Comparison of ENCODE assay signal across 8 cellular contexts in genomic region chr1:151146416-151147131, GRCh38. TPM values are rescaled to one million over a fixed set of nuclear protein-coding genes. Genes with fewer than 3 reads are reported as not detected.
DNase-seq lines count a peak whose midpoint lies in the region; ATAC-seq, FAIRE-seq and TF ChIP-seq lines count a peak whose summit lies in the region.

A gene with protein sequence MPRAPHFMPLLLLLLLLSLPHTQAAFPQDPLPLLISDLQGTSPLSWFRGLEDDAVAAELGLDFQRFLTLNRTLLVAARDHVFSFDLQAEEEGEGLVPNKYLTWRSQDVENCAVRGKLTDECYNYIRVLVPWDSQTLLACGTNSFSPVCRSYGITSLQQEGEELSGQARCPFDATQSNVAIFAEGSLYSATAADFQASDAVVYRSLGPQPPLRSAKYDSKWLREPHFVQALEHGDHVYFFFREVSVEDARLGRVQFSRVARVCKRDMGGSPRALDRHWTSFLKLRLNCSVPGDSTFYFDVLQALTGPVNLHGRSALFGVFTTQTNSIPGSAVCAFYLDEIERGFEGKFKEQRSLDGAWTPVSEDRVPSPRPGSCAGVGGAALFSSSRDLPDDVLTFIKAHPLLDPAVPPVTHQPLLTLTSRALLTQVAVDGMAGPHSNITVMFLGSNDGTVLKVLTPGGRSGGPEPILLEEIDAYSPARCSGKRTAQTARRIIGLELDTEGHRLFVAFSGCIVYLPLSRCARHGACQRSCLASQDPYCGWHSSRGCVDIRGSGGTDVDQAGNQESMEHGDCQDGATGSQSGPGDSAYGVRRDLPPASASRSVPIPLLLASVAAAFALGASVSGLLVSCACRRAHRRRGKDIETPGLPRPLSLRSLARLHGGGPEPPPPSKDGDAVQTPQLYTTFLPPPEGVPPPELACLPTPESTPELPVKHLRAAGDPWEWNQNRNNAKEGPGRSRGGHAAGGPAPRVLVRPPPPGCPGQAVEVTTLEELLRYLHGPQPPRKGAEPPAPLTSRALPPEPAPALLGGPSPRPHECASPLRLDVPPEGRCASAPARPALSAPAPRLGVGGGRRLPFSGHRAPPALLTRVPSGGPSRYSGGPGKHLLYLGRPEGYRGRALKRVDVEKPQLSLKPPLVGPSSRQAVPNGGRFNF (minus strand): TSS chr1:151146631. CDS start chr1:151142621, 4,010 bp downstream.

- DNase-seq in NCI-H2107 treated with DMSO at 0.1 percent for 48 hours (lab: John Stamatoyannopoulos, UW; ENCODE audit: unreplicated experiment) (peak; percentile 92), UCSD-AML1 (lab: John Stamatoyannopoulos, UW; ENCODE audit: unreplicated experiment) (peak; percentile 90), brain pericyte (ENCODE audit: low read depth, low spot score) (peak; percentile 75), gastrocnemius medialis (peak; percentile 97 to 98)

- ATAC-seq in GM18861 (IDR thresholded peaks at IDR 0.05; ENCODE audit: unreplicated experiment) = peak; percentile 93
- ATAC-seq in HG03095 (IDR thresholded peaks at IDR 0.05; ENCODE audit: unreplicated experiment) = peak; percentile 98
- peak; percentile 52 to 66 for ATAC-seq in gastrocnemius medialis

- TF ChIP-seq CTCF in gastrocnemius medialis (IDR thresholded peaks at IDR 0.05 in 4 of 5, conservative IDR thresholded peaks at IDR 0.05 in 1 of 5) = peak in 1 of 5 experiments; percentile 8

- in situ Hi-C loops in gastrocnemius medialis (cut with MboI; ENCODE audit: low sequenced_read_pairs in 4 of 4) = no loop called here

- peak within 1 kb of the TSS; percentile 77 for H3K4me3 ChIP-seq in iPS-11a (ENCODE audit: low read depth, low read length)
- H3K4me3 ChIP-seq in gastrocnemius medialis = peak within 1 kb of the TSS; percentile 89 to 97 (median 92)

- H3K27me3 ChIP-seq in gastrocnemius medialis = no peaks in the 10 kb centered on the region

- TF ChIP-seq POLR2A in gastrocnemius medialis (IDR thresholded peaks at IDR 0.05) = peak; percentile 97 to 98

- FAIRE-seq in A204.1 (lab: Jason Lieb, UNC) = peak; percentile 52

- H3K27ac ChIP-seq in gastrocnemius medialis = peak within 1 kb of the TSS; percentile 95 to 99 (median 98)

- H3K4me1 ChIP-seq in gastrocnemius medialis = peaks cover 40 to 48% of the 10 kb centered on the region in 2 donors

- no peaks in the 10 kb centered on the region for H3K9me3 ChIP-seq in gastrocnemius medialis

- intact Hi-C loops in gastrocnemius medialis (cut with DNase I; ENCODE audit: low total_unique reads) = loop anchor here (1.0 to 5.0 kb wide), 5 partner anchors 19 to 584 kb away; partner anchors contain the start of genes GABPB2 and LYSMD1

- H3K36me3 ChIP-seq in gastrocnemius medialis = no peaks in the 10 kb centered on the region

RNA-seq across cellular contexts. Expression of the gene that starts here (rescaled TPM):
- total RNA-seq in gastrocnemius medialis = 100 to 1,000 TPM in 2 of 4 donors, 10 to 100 TPM in 2; 51.5 to 121 (median 108) TPM

Comparison
In these comparisons a context has a peak if more than half of its experiments do, and no peak if none do; other contexts are left out.
1. Peak in every context shown above with its lines: DNase-seq, ATAC-seq, H3K4me3 ChIP-seq and H3K27ac ChIP-seq.